ENCODE assay signal across 18 cellular contexts in genomic region chr15:38660726-38661125, GRCh38.
DNase-seq lines count a peak whose midpoint lies in the region; ATAC-seq, FAIRE-seq and TF ChIP-seq lines count a peak whose summit lies in the region.
"Had no signal": no experiment of that assay in that cellular context is flagged by ENCODE, and none has a peak within 500 bp of the region (broad histone marks: within the 10 kb centered on the region; RNA-seq: fewer than 3 reads in every experiment).

No MANE protein-coding gene starts in this region.

- no peak overlapping the region for H2AFZ ChIP-seq in HepG2 (ENCODE audit: low read length)

- TF ChIP-seq CTCF in HepG2 (CRISPR knock-in tag; IDR thresholded peaks at IDR 0.05) (no peak), right lobe of liver (IDR thresholded peaks at IDR 0.05) (no peak), RWPE1 (conservative IDR thresholded peaks at IDR 0.05; ENCODE audit: low read depth) (no peak)

- POLR2A ChIA-PET in HepG2 (lab: Yijun Ruan, JAX) (no interaction called here), RWPE1 (lab: Yijun Ruan, JAX; ENCODE audit: low non-redundant PET) (no interaction called here)

- H3K4me1 Mint-ChIP-seq in T-helper 1 cell treated with Interleukin-12 subunit alpha and Interleukin-12 subunit beta and Interleukin-4 antibody, amounts not matched to agents 30 μg/mL and 1 μg/mL, for 36 hours (ENCODE audit: low read depth) = peaks cover 67% of the 10 kb centered on the region
- peaks cover 79% of the 10 kb centered on the region for H3K4me1 Mint-ChIP-seq in activated naive CD8-positive, alpha-beta T cell treated with anti-CD3 and anti-CD28 coated beads, Interleukin-2, amount 50 U/mL, for 24 hours
- peaks cover 72% of the 10 kb centered on the region for H3K4me1 Mint-ChIP-seq in stimulated activated naive CD8-positive, alpha-beta T cell treated with anti-CD3 and anti-CD28 coated beads, Interleukin-15, amount 100 ng/mL, for 72 hours

- 18% methylated on average over 2 of the region's 2 CpGs for WGBS in HepG2 (ENCODE audit: low lambda C conversion rate)
- WGBS in right lobe of liver (ENCODE audit: insufficient coverage, low coverage, low lambda C conversion rate, missing lambda C conversion rate) = 57% methylated on average over 2 of the region's 2 CpGs

- H3K27me3 ChIP-seq in HepG2 (ENCODE audit: control insufficient read depth in 1 of 2, insufficient read depth in 2 of 2, low read length in 2 of 2) = no peaks in the 10 kb centered on the region
- no peaks in the 10 kb centered on the region for H3K27me3 ChIP-seq in right lobe of liver
- H3K27me3 ChIP-seq: upper lobe of left lung had no signal

- no peaks in the 10 kb centered on the region for H3K9me3 Mint-ChIP-seq in T-helper 1 cell treated with Interleukin-12 subunit alpha and Interleukin-12 subunit beta and Interleukin-4 antibody, amounts not matched to agents 30 μg/mL and 1 μg/mL, for 36 hours
- no peaks in the 10 kb centered on the region for H3K9me3 Mint-ChIP-seq in activated naive CD8-positive, alpha-beta T cell treated with anti-CD3 and anti-CD28 coated beads, Interleukin-2, amount 50 U/mL, for 24 hours
- H3K9me3 Mint-ChIP-seq in stimulated activated naive CD8-positive, alpha-beta T cell treated with anti-CD3 and anti-CD28 coated beads, Interleukin-15, amount 100 ng/mL, for 72 hours = no peaks in the 10 kb centered on the region
- H3K9me3 Mint-ChIP-seq: endodermal cell, IgD-negative memory B cell had no signal

- no peaks in the 10 kb centered on the region for H3K36me3 ChIP-seq in HepG2 (replicated peaks in 1 of 2; ENCODE audit: control insufficient read depth in 1 of 2, insufficient read depth in 2 of 2, low read length in 2 of 2)
- H3K36me3 ChIP-seq in right lobe of liver = no peaks in the 10 kb centered on the region
- H3K36me3 ChIP-seq: upper lobe of left lung had no signal

- no peak overlapping the region for H3K4me3 ChIP-seq in HepG2 (replicated peaks in 1 of 3; ENCODE audit: insufficient read depth in 1 of 3, low read depth in 2 of 3, low read length in 3 of 3)
- H3K4me3 ChIP-seq in right lobe of liver = no peak overlapping the region
- H3K4me3 ChIP-seq: smooth muscle cell, upper lobe of left lung had no signal

- BruUV-seq in HepG2 (replicated peaks; lab: Mats Ljungman, UMichigan) = no TSS peak

- no peak overlapping the region for H3K9ac ChIP-seq in HepG2 (ENCODE audit: insufficient read depth, low read depth, low read length)

- no peak overlapping the region for H3K4me2 ChIP-seq in HepG2 (ENCODE audit: low read depth, low read length)
- H3K4me2 ChIP-seq: smooth muscle cell had no signal

- H3K4me1 ChIP-seq in HepG2 (ENCODE audit: insufficient read depth, low read length) (no peaks in the 10 kb centered on the region), right lobe of liver (no peaks in the 10 kb centered on the region)
- H3K4me1 ChIP-seq: upper lobe of left lung had no signal

- FAIRE-seq in HepG2 (lab: Jason Lieb, UNC) = no peak
- FAIRE-seq: GM12891 had no signal

- peak overlapping the region; percentile 77 for H3K4me3 Mint-ChIP-seq in T-helper 1 cell treated with Interleukin-12 subunit alpha and Interleukin-12 subunit beta and Interleukin-4 antibody, amounts not matched to agents 30 μg/mL and 1 μg/mL, for 36 hours
- peak overlapping the region; percentile 55 for H3K4me3 Mint-ChIP-seq in activated naive CD8-positive, alpha-beta T cell treated with anti-CD3 and anti-CD28 coated beads, Interleukin-2, amount 50 U/mL, for 24 hours
- peak overlapping the region; percentile 64 to 65 for H3K4me3 Mint-ChIP-seq in stimulated activated naive CD8-positive, alpha-beta T cell treated with anti-CD3 and anti-CD28 coated beads, Interleukin-15, amount 100 ng/mL, for 72 hours
- H3K4me3 Mint-ChIP-seq: endodermal cell, IgD-negative memory B cell had no signal

- no peaks in the 10 kb centered on the region for H3K27me3 Mint-ChIP-seq in T-helper 1 cell treated with Interleukin-12 subunit alpha and Interleukin-12 subunit beta and Interleukin-4 antibody, amounts not matched to agents 30 μg/mL and 1 μg/mL, for 36 hours (ENCODE audit: low read depth)
- no peaks in the 10 kb centered on the region for H3K27me3 Mint-ChIP-seq in activated naive CD8-positive, alpha-beta T cell treated with anti-CD3 and anti-CD28 coated beads, Interleukin-2, amount 50 U/mL, for 24 hours
- no peaks in the 10 kb centered on the region for H3K27me3 Mint-ChIP-seq in stimulated activated naive CD8-positive, alpha-beta T cell treated with anti-CD3 and anti-CD28 coated beads, Interleukin-15, amount 100 ng/mL, for 72 hours
- H3K27me3 Mint-ChIP-seq: IgD-negative memory B cell had no signal

- H3K9me3 ChIP-seq in HepG2 (ENCODE audit: low read length) (no peaks in the 10 kb centered on the region), right lobe of liver (no peaks in the 10 kb centered on the region)
- H3K9me3 ChIP-seq: upper lobe of left lung had no signal

- no peaks in the 10 kb centered on the region for H3K79me2 ChIP-seq in HepG2 (ENCODE audit: insufficient read depth, low read length)

- TF ChIP-seq EP300 in HepG2 (IDR thresholded peaks at IDR 0.05; ENCODE audit: low read depth in 2 of 2, low read length in 2 of 2) = no peak
- no peak for TF ChIP-seq EP300 in HepG2 (CRISPR knock-in tag; IDR thresholded peaks at IDR 0.05; ENCODE audit: borderline replicate concordance)

- intact Hi-C loops in HepG2 (cut with micrococcal nuclease; ENCODE audit: unreplicated experiment) (no loop called here), right lobe of liver (cut with DNase I) (no loop called here)

- in situ Hi-C loops in HepG2 (cut with HindIII; ENCODE audit: extremely low pct_ligation_motif_present, low pct_unique_long_range_greater_than_20kb) = no loop called here

- no peak for DNase-seq in HepG2 (ENCODE audit: low spot score)
- no peak for DNase-seq in right lobe of liver
- DNase-seq in activated naive CD8-positive, alpha-beta T cell treated with anti-CD3 and anti-CD28 coated beads, Interleukin-2, amount 50 U/mL, for 24 hours = no peak
- DNase-seq in stimulated activated naive CD8-positive, alpha-beta T cell treated with anti-CD3 and anti-CD28 coated beads, Interleukin-15, amount 100 ng/mL, for 72 hours = peak in 1 of 2 donors; percentile 45
- DNase-seq in RWPE1 (ENCODE audit: low spot score) = no peak
- DNase-seq in HUDEP-2 (lab: John Stamatoyannopoulos, UW; ENCODE audit: unreplicated experiment in 76 of 76) = no peak
- DNase-seq: DND-41, endodermal cell, mesendoderm, NCI-H146, NCI-H526, Right ventricle myocardium superior, upper lobe of left lung had no signal

- H4K20me1 ChIP-seq in HepG2 (ENCODE audit: insufficient read depth, low read length) = no peaks in the 10 kb centered on the region

- TF ChIP-seq POLR2A in HepG2 (IDR thresholded peaks at IDR 0.05; ENCODE audit: insufficient read depth in 1 of 2, low read depth in 2 of 2, low read length in 2 of 2) (no peak), right lobe of liver (IDR thresholded peaks at IDR 0.05) (no peak)

- CTCF ChIA-PET in HepG2 (lab: Yijun Ruan, JAX; ENCODE audit: low intra/inter-chr PET ratio, low total read pairs) = no interaction called here
- CTCF ChIA-PET in RWPE1 (lab: Yijun Ruan, JAX) = no interaction called here

- no peak for TF ChIP-seq RAD21 in HepG2 (CRISPR knock-in tag; IDR thresholded peaks at IDR 0.05)

- H3K36me3 Mint-ChIP-seq in T-helper 1 cell treated with Interleukin-12 subunit alpha and Interleukin-12 subunit beta and Interleukin-4 antibody, amounts not matched to agents 30 μg/mL and 1 μg/mL, for 36 hours (ENCODE audit: low read depth) = peaks cover 6% of the 10 kb centered on the region
- H3K36me3 Mint-ChIP-seq in activated naive CD8-positive, alpha-beta T cell treated with anti-CD3 and anti-CD28 coated beads, Interleukin-2, amount 50 U/mL, for 24 hours (ENCODE audit: low read depth) = no peaks in the 10 kb centered on the region
- H3K36me3 Mint-ChIP-seq: IgD-negative memory B cell had no signal

- H3K27ac ChIP-seq in HepG2 (ENCODE audit: extremely low read length, insufficient read depth, low read length) (no peak overlapping the region), right lobe of liver (no peak overlapping the region), RWPE1 (no peak overlapping the region)
- H3K27ac ChIP-seq: upper lobe of left lung had no signal

- ATAC-seq in HepG2 (no peak), right lobe of liver (no peak), HG03469 (IDR thresholded peaks at IDR 0.05; ENCODE audit: unreplicated experiment) (no peak)
- ATAC-seq in activated naive CD8-positive, alpha-beta T cell treated with anti-CD3 and anti-CD28 coated beads, Interleukin-2, amount 50 U/mL, for 24 hours = peak; percentile 93
- peak; percentile 93 for ATAC-seq in stimulated activated naive CD8-positive, alpha-beta T cell treated with anti-CD3 and anti-CD28 coated beads, Interleukin-15, amount 100 ng/mL, for 72 hours

- H3K27ac Mint-ChIP-seq in T-helper 1 cell treated with Interleukin-12 subunit alpha and Interleukin-12 subunit beta and Interleukin-4 antibody, amounts not matched to agents 30 μg/mL and 1 μg/mL, for 36 hours = peak overlapping the region; percentile 85
- H3K27ac Mint-ChIP-seq in activated naive CD8-positive, alpha-beta T cell treated with anti-CD3 and anti-CD28 coated beads, Interleukin-2, amount 50 U/mL, for 24 hours = peak overlapping the region; percentile 75
- H3K27ac Mint-ChIP-seq in stimulated activated naive CD8-positive, alpha-beta T cell treated with anti-CD3 and anti-CD28 coated beads, Interleukin-15, amount 100 ng/mL, for 72 hours = peak overlapping the region; percentile 63 to 74
- H3K27ac Mint-ChIP-seq: endodermal cell had no signal

TF ChIP-seq in HepG2, 621 proteins besides CTCF, POLR2A, EP300 and RAD21:
- no peak for TF ChIP-seq GMEB1 (CRISPR knock-in tag; IDR thresholded peaks at IDR 0.05; ENCODE audit: borderline replicate concordance)
- no peak for TF ChIP-seq GPN1 (CRISPR knock-in tag; IDR thresholded peaks at IDR 0.05; ENCODE audit: borderline replicate concordance)
- TF ChIP-seq HNRNPK (IDR thresholded peaks at IDR 0.05; ENCODE audit: low read depth, low read length, poor library complexity, severe bottlenecking) = peak; percentile 87

Comparison
In these comparisons a context has a peak if more than half of its experiments do, and no peak if none do; other contexts are left out.
1. ATAC-seq: peak in activated naive CD8-positive, alpha-beta T cell treated with anti-CD3 and anti-CD28 coated beads, Interleukin-2, amount 50 U/mL, for 24 hours (single experiment) and stimulated activated naive CD8-positive, alpha-beta T cell treated with anti-CD3 and anti-CD28 coated beads, Interleukin-15, amount 100 ng/mL, for 72 hours (single experiment); none in HepG2 (single experiment), right lobe of liver (0 of 4) and HG03469 (single experiment).
2. Peak in every context shown above with its lines, with median percentiles within 50 percentile points of each other: H3K27ac Mint-ChIP-seq and H3K4me3 Mint-ChIP-seq.